ENCODE assay signal across 1 cellular context in genomic region chr12:101781834-101782543, GRCh38.
TF ChIP-seq lines count a peak whose summit lies in the region.

No MANE protein-coding gene starts in this region.

TF ChIP-seq in GM12878, 131 proteins besides CTCF, POLR2A, EP300 and RAD21:
- TF ChIP-seq SMAD1 (IDR thresholded peaks at IDR 0.05; ENCODE audit: low read depth, partially characterized antibody) (no peak), JUNB (IDR thresholded peaks at IDR 0.05) (peak; percentile 79), NFIC (IDR thresholded peaks at IDR 0.05; ENCODE audit: low read depth, low read length) (0 out of 2 replicates have a peak, but pooled peaks have one; percentile 25)
